ENCODE assay signal across 13 cellular contexts in the genomic region with DNA sequence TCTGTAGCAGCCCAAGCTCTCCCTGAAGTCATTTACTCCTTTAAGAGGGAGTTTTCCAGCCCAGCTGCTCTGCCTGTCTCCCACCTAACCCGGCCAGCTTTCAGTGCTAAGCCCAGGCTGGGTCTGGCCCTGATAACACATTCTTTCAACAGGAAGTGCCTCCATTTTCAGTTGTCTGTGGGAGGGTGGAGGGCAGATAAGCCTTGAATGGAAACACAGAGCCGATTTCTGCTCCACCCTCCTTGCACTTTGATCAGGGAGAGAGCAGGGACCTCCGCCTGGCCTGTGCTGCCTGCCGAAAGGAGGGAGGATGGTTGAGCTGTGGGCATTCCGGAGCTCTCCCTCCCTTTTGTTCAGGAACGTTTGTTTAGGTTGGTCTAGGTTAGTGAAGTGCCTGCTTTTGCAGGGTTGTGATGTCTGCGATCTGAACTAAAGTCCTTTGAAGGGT. TPM values are rescaled to one million over a fixed set of nuclear protein-coding genes. Genes with fewer than 3 reads are reported as not detected.
A peak's percentile ranks its signal among the peaks of the same experiment; 100 is the strongest.
DNase-seq lines count a peak whose midpoint lies in the region; ATAC-seq and TF ChIP-seq lines count a peak whose summit lies in the region.
"Had no signal": no experiment of that assay in that cellular context is flagged by ENCODE, and none has a peak within 500 bp of the region (broad histone marks: within the 10 kb centered on the region; RNA-seq: fewer than 3 reads in every experiment).

No MANE protein-coding gene starts in this region.

- no peak for ATAC-seq in stimulated activated memory B cell treated with anti-CD40 and anti-IgM and Interleukin-4, amounts not matched to agents 10 μg/mL and 1 μg/mL and 100 μg/mL, for 72 hours
- ATAC-seq: activated CD4-positive, CD25-positive, alpha-beta regulatory T cell treated with anti-CD3 and anti-CD28 coated beads, Interleukin-2, amount 50 U/mL, for 24 hours had no signal

- peak overlapping the region; percentile 64 for H4K91ac ChIP-seq in mesenchymal stem cell (ENCODE audit: low read length)

- in situ Hi-C loops in transverse colon (cut with MboI; ENCODE audit: low pct_ligation_motif_present in 1 of 4, low pct_unique_long_range_greater_than_20kb in 1 of 4, low sequenced_read_pairs in 3 of 4), result no loop called here

- H3K36me3 Mint-ChIP-seq in activated CD4-positive, alpha-beta memory T cell treated with anti-CD3 and anti-CD28 coated beads for 36 hours, result no peaks in the 10 kb centered on the region
- H3K36me3 Mint-ChIP-seq in stimulated activated memory B cell treated with anti-CD40 and anti-IgM and Interleukin-4, amounts not matched to agents 10 μg/mL and 1 μg/mL and 100 μg/mL, for 72 hours, result no peaks in the 10 kb centered on the region
- H3K36me3 Mint-ChIP-seq: CD4-positive, CD25-positive, alpha-beta regulatory T cell had no signal

- H3K79me1 ChIP-seq in mesenchymal stem cell (replicated peaks; ENCODE audit: low read length, poor library complexity, severe bottlenecking), result no peaks in the 10 kb centered on the region

- H3K9me3 ChIP-seq in mesenchymal stem cell (ENCODE audit: control insufficient read depth, low read length), result no peaks in the 10 kb centered on the region
- no peaks in the 10 kb centered on the region for H3K9me3 ChIP-seq in transverse colon
- H3K9me3 ChIP-seq: SJCRH30 had no signal

- H3K27me3 Mint-ChIP-seq in activated CD4-positive, alpha-beta memory T cell treated with anti-CD3 and anti-CD28 coated beads for 36 hours, result peaks cover 13% of the 10 kb centered on the region
- H3K27me3 Mint-ChIP-seq in stimulated activated memory B cell treated with anti-CD40 and anti-IgM and Interleukin-4, amounts not matched to agents 10 μg/mL and 1 μg/mL and 100 μg/mL, for 72 hours, result peaks cover 14% of the 10 kb centered on the region

- peak overlapping the region; percentile 17 to 22 for H3K18ac ChIP-seq in mesenchymal stem cell (ENCODE audit: low read depth in 1 of 2, low read length in 2 of 2)

- DNase-seq in OCI-M2 (lab: John Stamatoyannopoulos, UW; ENCODE audit: unreplicated experiment) (peak; percentile 18), fibroblast of the aortic adventitia (ENCODE audit: low read depth) (peak; percentile 76), mesenchymal stem cell (no peak), transverse colon (peak; percentile 83), SK-N-DZ (ENCODE audit: low spot score) (no peak), KG1 (lab: John Stamatoyannopoulos, UW) (no peak)
- no peak for DNase-seq in activated CD4-positive, alpha-beta memory T cell treated with anti-CD3 and anti-CD28 coated beads for 36 hours
- DNase-seq: CD4-positive, CD25-positive, alpha-beta regulatory T cell; MM.1S; SJCRH30; stimulated activated CD8-positive, alpha-beta memory T cell treated with anti-CD3 and anti-CD28 coated beads, Interleukin-4, amount 100 ng/mL, for 48 hours had no signal

- H3K27me3 ChIP-seq in mesenchymal stem cell (ENCODE audit: control insufficient read depth in 1 of 2, insufficient read depth in 1 of 2, low read length in 2 of 2) (no peaks in the 10 kb centered on the region), transverse colon (no peaks in the 10 kb centered on the region)
- H3K27me3 ChIP-seq: SJCRH30 had no signal

- H3K23ac ChIP-seq in mesenchymal stem cell (ENCODE audit: low read length in 2 of 2), result no peak overlapping the region

- CTCF ChIA-PET in activated CD4-positive, alpha-beta memory T cell treated with anti-CD3 and anti-CD28 coated beads for 36 hours (lab: Charles Lee), result no interaction called here

- TF ChIP-seq EP300 in transverse colon (IDR thresholded peaks at IDR 0.05; ENCODE audit: low read depth), result no peak

- H3K27ac ChIP-seq in mesenchymal stem cell (ENCODE audit: low read length, poor library complexity, severe bottlenecking), result no peak overlapping the region
- H3K27ac ChIP-seq in transverse colon, result peak overlapping the region; percentile 77 to 82 (median 80)
- H3K27ac ChIP-seq: SJCRH30 had no signal

- peak overlapping the region; percentile 57 to 65 for H3K4ac ChIP-seq in mesenchymal stem cell (ENCODE audit: low read depth in 1 of 2, low read length in 2 of 2)

- H2AFZ ChIP-seq in mesenchymal stem cell (ENCODE audit: low read depth, low read length), result no peak overlapping the region

- no peak overlapping the region for H3K9ac ChIP-seq in mesenchymal stem cell (ENCODE audit: low read length)

- no peak overlapping the region for H2AK5ac ChIP-seq in mesenchymal stem cell (ENCODE audit: low read length, severe bottlenecking)

- H3K4me3 ChIP-seq in fibroblast of the aortic adventitia (ENCODE audit: low read depth, low read length), result peak overlapping the region; percentile 42
- H3K4me3 ChIP-seq in mesenchymal stem cell (ENCODE audit: insufficient read depth in 1 of 2, low read depth in 1 of 2, low read length in 2 of 2), result no peak overlapping the region
- no peak overlapping the region for H3K4me3 ChIP-seq in transverse colon
- H3K4me3 ChIP-seq: SJCRH30 had no signal

- peaks cover 8% of the 10 kb centered on the region for H3K4me1 ChIP-seq in mesenchymal stem cell (ENCODE audit: control insufficient read depth, insufficient read depth, low read depth, low read length)
- H3K4me1 ChIP-seq in transverse colon, result peaks cover 3 to 80% (median 51%) of the 10 kb centered on the region in 4 donors
- H3K4me1 ChIP-seq: SJCRH30 had no signal

- H4K8ac ChIP-seq in mesenchymal stem cell (ENCODE audit: low read length), result peak overlapping the region; percentile 94

- 19% methylated on average over 5 of the region's 7 CpGs for WGBS in mesenchymal stem cell
- WGBS in transverse colon (ENCODE audit: low coverage in 1 of 2), 2 donors, result 14 to 26% methylated on average over 6 to 7 of the region's 7 CpGs

- H2BK120ac ChIP-seq in mesenchymal stem cell (ENCODE audit: low read depth, low read length), result no peak overlapping the region

- no peaks in the 10 kb centered on the region for H3K9me3 Mint-ChIP-seq in activated CD4-positive, alpha-beta memory T cell treated with anti-CD3 and anti-CD28 coated beads for 36 hours
- H3K9me3 Mint-ChIP-seq in stimulated activated memory B cell treated with anti-CD40 and anti-IgM and Interleukin-4, amounts not matched to agents 10 μg/mL and 1 μg/mL and 100 μg/mL, for 72 hours, result no peaks in the 10 kb centered on the region
- H3K9me3 Mint-ChIP-seq: CD4-positive, CD25-positive, alpha-beta regulatory T cell had no signal

- intact Hi-C loops in transverse colon (cut with DNase I; ENCODE audit: low total_unique reads), result no loop called here
- intact Hi-C loops in activated CD4-positive, alpha-beta memory T cell treated with anti-CD3 and anti-CD28 coated beads for 36 hours (cut with micrococcal nuclease), result no loop called here

- H3K4me1 Mint-ChIP-seq in activated CD4-positive, alpha-beta memory T cell treated with anti-CD3 and anti-CD28 coated beads for 36 hours (ENCODE audit: low read depth), result peaks cover 2% of the 10 kb centered on the region
- no peaks in the 10 kb centered on the region for H3K4me1 Mint-ChIP-seq in stimulated activated memory B cell treated with anti-CD40 and anti-IgM and Interleukin-4, amounts not matched to agents 10 μg/mL and 1 μg/mL and 100 μg/mL, for 72 hours
- H3K4me1 Mint-ChIP-seq: CD4-positive, CD25-positive, alpha-beta regulatory T cell had no signal

- H2BK15ac ChIP-seq in mesenchymal stem cell (ENCODE audit: low read depth, poor library complexity, severe bottlenecking), result no peak overlapping the region

- H3K27ac Mint-ChIP-seq in activated CD4-positive, alpha-beta memory T cell treated with anti-CD3 and anti-CD28 coated beads for 36 hours, result no peak overlapping the region
- no peak overlapping the region for H3K27ac Mint-ChIP-seq in stimulated activated memory B cell treated with anti-CD40 and anti-IgM and Interleukin-4, amounts not matched to agents 10 μg/mL and 1 μg/mL and 100 μg/mL, for 72 hours
- H3K27ac Mint-ChIP-seq: CD4-positive, CD25-positive, alpha-beta regulatory T cell had no signal

- H3K4me3 Mint-ChIP-seq in activated CD4-positive, alpha-beta memory T cell treated with anti-CD3 and anti-CD28 coated beads for 36 hours, result no peak overlapping the region
- H3K4me3 Mint-ChIP-seq in stimulated activated memory B cell treated with anti-CD40 and anti-IgM and Interleukin-4, amounts not matched to agents 10 μg/mL and 1 μg/mL and 100 μg/mL, for 72 hours, result no peak overlapping the region
- H3K4me3 Mint-ChIP-seq: CD4-positive, CD25-positive, alpha-beta regulatory T cell had no signal

- no peak overlapping the region for H3K4me2 ChIP-seq in mesenchymal stem cell (ENCODE audit: low read length, poor library complexity, severe bottlenecking)

- POLR2A ChIA-PET in activated CD4-positive, alpha-beta memory T cell treated with anti-CD3 and anti-CD28 coated beads for 36 hours (lab: Charles Lee), result no interaction called here

- peak overlapping the region; percentile 0 to 34 for H2BK12ac ChIP-seq in mesenchymal stem cell (ENCODE audit: low read length in 2 of 2)

- peak; percentile 31 for TF ChIP-seq POLR2A in transverse colon (IDR thresholded peaks at IDR 0.05)

- TF ChIP-seq CTCF in fibroblast of the aortic adventitia (IDR thresholded peaks at IDR 0.05; ENCODE audit: insufficient read depth, low read length) (no peak), transverse colon (IDR thresholded peaks at IDR 0.05) (no peak)

- H3K36me3 ChIP-seq in mesenchymal stem cell (ENCODE audit: control insufficient read depth in 1 of 2, insufficient read depth in 2 of 2, low read depth in 1 of 2, low read length in 2 of 2) (peaks cover 0 to 10% of the 10 kb centered on the region in 2 experiments), transverse colon (no peaks in the 10 kb centered on the region)
- H3K36me3 ChIP-seq: SJCRH30 had no signal

- H3K14ac ChIP-seq in mesenchymal stem cell (ENCODE audit: low read length in 2 of 2), result no peak overlapping the region

- H2BK5ac ChIP-seq in mesenchymal stem cell (ENCODE audit: low read depth, low read length, poor library complexity, severe bottlenecking), result no peak overlapping the region

RNA-seq across cellular contexts. Expression of gene GATA6, which starts 24.8 kb away (rescaled TPM):
- total RNA-seq in fibroblast of the aortic adventitia (ENCODE audit: low replicate concordance) (22.5 and 34.0 TPM in 2 replicates), transverse colon (100 to 1,000 TPM in 1 of 4 donors, 10 to 100 TPM in 3; 49.7 to 223 (median 65.7) TPM)
- 3.4 TPM for polyA plus RNA-seq in mesenchymal stem cell (2013, experiment 1 of 2)
- 3.4 TPM for polyA plus RNA-seq in mesenchymal stem cell (2013, experiment 2 of 2)
- polyA plus RNA-seq in SK-N-DZ (2014; cell fraction: cytosol; rRNA removed), result not detected in 2 replicates
- not detected in 2 replicates for polyA plus RNA-seq in SK-N-DZ (2014; cell fraction: nucleus; rRNA removed)
- total RNA-seq in activated CD4-positive, alpha-beta memory T cell treated with anti-CD3 and anti-CD28 coated beads for 36 hours, result under 1 TPM; 0.07 to 0.10 TPM
- polyA plus RNA-seq: CD4-positive, CD25-positive, alpha-beta regulatory T cell had no signal

Comparison
In these comparisons a context has a peak if more than half of its experiments do, and no peak if none do; other contexts are left out.
1. DNase-seq: peak in OCI-M2 (single experiment), fibroblast of the aortic adventitia (single experiment) and transverse colon (single experiment); none in mesenchymal stem cell (single experiment), SK-N-DZ (single experiment), activated CD4-positive, alpha-beta memory T cell treated with anti-CD3 and anti-CD28 coated beads for 36 hours (single experiment) and KG1 (single experiment).
2. RNA of gene GATA6, which starts 24.8 kb away (total RNA-seq): 49.7 to 223 TPM in transverse colon and 22.5 to 34.0 TPM in fibroblast of the aortic adventitia; 0.07 to 0.10 TPM in activated CD4-positive, alpha-beta memory T cell treated with anti-CD3 and anti-CD28 coated beads for 36 hours; every median in the first group is over 10 times any median in the second.